Comparison of ENCODE assay signal across 29 cellular contexts in the genomic region with DNA sequence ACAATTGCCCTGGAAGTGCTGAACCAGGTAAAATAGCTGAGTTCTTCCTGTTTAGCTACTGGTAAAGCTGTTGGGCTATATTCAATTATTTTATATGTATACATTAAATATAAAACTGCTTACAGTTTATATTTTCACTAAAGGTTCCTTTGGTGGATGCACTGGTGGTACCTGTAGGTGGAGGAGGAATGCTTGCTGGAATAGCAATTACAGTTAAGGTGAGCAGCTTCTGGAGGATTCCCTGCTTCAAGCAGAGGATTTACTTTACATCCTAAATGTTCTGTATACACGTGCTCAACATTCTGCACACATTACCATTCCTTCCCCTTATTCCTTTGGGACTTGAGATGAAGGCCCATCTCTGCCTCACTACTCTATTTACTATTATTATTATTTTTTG.
"Had no signal": no experiment of that assay in that cellular context is flagged by ENCODE, and none has a peak within 500 bp of the region (broad histone marks: within the 10 kb centered on the region; RNA-seq: fewer than 3 reads in every experiment).

No MANE protein-coding gene starts in this region.

- H3K4me1 Mint-ChIP-seq: stimulated activated effector memory CD8-positive, alpha-beta T cell treated with anti-CD3 and anti-CD28 coated beads, Interleukin-12 subunit alpha, Interleukin-12 subunit beta, amount 100 ng/mL, for 72 hours; stimulated activated naive CD8-positive, alpha-beta T cell treated with anti-CD3 and anti-CD28 coated beads, Interleukin-15, amount 100 ng/mL, for 72 hours had no signal

- H3K4me1 ChIP-seq: stomach, suprapubic skin, testis, thyroid gland, tibial artery, tibial nerve, transverse colon, upper lobe of left lung, upper lobe of right lung, uterus, vagina had no signal

- DNase-seq: stimulated activated CD4-positive, alpha-beta T cell treated with anti-CD3 and anti-CD28 coated beads, Interleukin-2, amount 100 ng/mL, for 48 hours; stimulated activated CD4-positive, alpha-beta T cell treated with anti-CD3 and anti-CD28 coated beads, Interleukin-4, amount 100 ng/mL, for 1 hour; stimulated activated CD4-positive, alpha-beta T cell treated with anti-CD3 and anti-CD28 coated beads, Interleukin-4, amount 100 ng/mL, for 24 hours; stimulated activated CD4-positive, alpha-beta T cell treated with anti-CD3 and anti-CD28 coated beads, Interleukin-4, amount 100 ng/mL, for 4 hours; stimulated activated CD8-positive, alpha-beta memory T cell treated with anti-CD3 and anti-CD28 coated beads, Interleukin-4, amount 100 ng/mL, for 48 hours; stimulated activated naive B cell treated with anti-CD40 and anti-IgM and Interleukin-4, amounts not matched to agents 10 μg/mL and 1 μg/mL and 100 μg/mL, for 72 hours; stimulated activated naive CD4-positive, alpha-beta T cell; stimulated activated naive CD4-positive, alpha-beta T cell treated with Interleukin-2 at 50 U/mL for 16 hours; stimulated activated naive CD8-positive, alpha-beta T cell treated with anti-CD3 and anti-CD28 coated beads, Interleukin-15, amount 100 ng/mL, for 72 hours; stimulated activated naive CD8-positive, alpha-beta T cell treated with anti-CD3 and anti-CD28 coated beads, Interleukin-15, Interleukin-2, amounts not matched to agents 100 U/mL and 50 U/mL, for 24 hours; stomach; substantia nigra; testis; thyroid gland; tibial artery; transverse colon; trophoblast cell; upper lobe of left lung; upper lobe of right lung; uterus had no signal

- H3K27ac Mint-ChIP-seq: stimulated activated effector memory CD8-positive, alpha-beta T cell treated with anti-CD3 and anti-CD28 coated beads, Interleukin-12 subunit alpha, Interleukin-12 subunit beta, amount 100 ng/mL, for 72 hours; stimulated activated memory B cell treated with anti-CD40 and anti-IgM and Interleukin-4, amounts not matched to agents 10 μg/mL and 1 μg/mL and 100 μg/mL, for 72 hours; stimulated activated naive B cell treated with anti-CD40 and anti-IgM and Interleukin-4, amounts not matched to agents 10 μg/mL and 1 μg/mL and 100 μg/mL, for 72 hours; stimulated activated naive CD8-positive, alpha-beta T cell treated with anti-CD3 and anti-CD28 coated beads, Interleukin-15, amount 100 ng/mL, for 72 hours; stimulated activated naive CD8-positive, alpha-beta T cell treated with anti-CD3 and anti-CD28 coated beads, Interleukin-15, Interleukin-2, amounts not matched to agents 100 ng/mL and 50 ng/mL, for 24 hours; type B pancreatic cell had no signal

- H3K27me3 ChIP-seq: stomach, suprapubic skin, testis, thyroid gland, tibial artery, tibial nerve, transverse colon, upper lobe of left lung, upper lobe of right lung, uterus, vagina had no signal

- H3K27me3 Mint-ChIP-seq: stimulated activated memory B cell treated with anti-CD40 and anti-IgM and Interleukin-4, amounts not matched to agents 10 μg/mL and 1 μg/mL and 100 μg/mL, for 72 hours; stimulated activated naive B cell treated with anti-CD40 and anti-IgM and Interleukin-4, amounts not matched to agents 10 μg/mL and 1 μg/mL and 100 μg/mL, for 72 hours; stimulated activated naive CD8-positive, alpha-beta T cell treated with anti-CD3 and anti-CD28 coated beads, Interleukin-15, amount 100 ng/mL, for 72 hours; stimulated activated naive CD8-positive, alpha-beta T cell treated with anti-CD3 and anti-CD28 coated beads, Interleukin-15, Interleukin-2, amounts not matched to agents 100 ng/mL and 50 ng/mL, for 24 hours; type B pancreatic cell had no signal

- ATAC-seq: stimulated activated effector memory CD8-positive, alpha-beta T cell treated with anti-CD3 and anti-CD28 coated beads, Interleukin-12 subunit alpha, Interleukin-12 subunit beta, amount 100 ng/mL, for 72 hours; stimulated activated memory B cell treated with anti-CD40 and anti-IgM and Interleukin-4, amounts not matched to agents 10 μg/mL and 1 μg/mL and 100 μg/mL, for 72 hours; stimulated activated naive B cell treated with anti-CD40 and anti-IgM and Interleukin-4, amounts not matched to agents 10 μg/mL and 1 μg/mL and 100 μg/mL, for 72 hours; stimulated activated naive CD8-positive, alpha-beta T cell treated with anti-CD3 and anti-CD28 coated beads, Interleukin-15, amount 100 ng/mL, for 72 hours; stimulated activated naive CD8-positive, alpha-beta T cell treated with anti-CD3 and anti-CD28 coated beads, Interleukin-15, Interleukin-2, amounts not matched to agents 100 U/mL and 50 U/mL, for 24 hours; upper lobe of right lung had no signal

- H3K4me3 ChIP-seq: stomach, suprapubic skin, testis, thoracic aorta, thyroid gland, tibial artery, tibial nerve, transverse colon, upper lobe of left lung, upper lobe of right lung, uterus, vagina had no signal

- H3K4me3 Mint-ChIP-seq: stimulated activated effector memory CD8-positive, alpha-beta T cell treated with anti-CD3 and anti-CD28 coated beads, Interleukin-12 subunit alpha, Interleukin-12 subunit beta, amount 100 ng/mL, for 72 hours; stimulated activated memory B cell treated with anti-CD40 and anti-IgM and Interleukin-4, amounts not matched to agents 10 μg/mL and 1 μg/mL and 100 μg/mL, for 72 hours; stimulated activated naive B cell treated with anti-CD40 and anti-IgM and Interleukin-4, amounts not matched to agents 10 μg/mL and 1 μg/mL and 100 μg/mL, for 72 hours; stimulated activated naive CD8-positive, alpha-beta T cell treated with anti-CD3 and anti-CD28 coated beads, Interleukin-15, amount 100 ng/mL, for 72 hours; stimulated activated naive CD8-positive, alpha-beta T cell treated with anti-CD3 and anti-CD28 coated beads, Interleukin-15, Interleukin-2, amounts not matched to agents 100 ng/mL and 50 ng/mL, for 24 hours; type B pancreatic cell had no signal

- H3K9me3 ChIP-seq: stomach, suprapubic skin, testis, thoracic aorta, thyroid gland, tibial artery, tibial nerve, transverse colon, upper lobe of left lung, upper lobe of right lung, uterus, vagina had no signal

- H3K9me3 Mint-ChIP-seq: stimulated activated effector memory CD8-positive, alpha-beta T cell treated with anti-CD3 and anti-CD28 coated beads, Interleukin-12 subunit alpha, Interleukin-12 subunit beta, amount 100 ng/mL, for 72 hours; stimulated activated memory B cell treated with anti-CD40 and anti-IgM and Interleukin-4, amounts not matched to agents 10 μg/mL and 1 μg/mL and 100 μg/mL, for 72 hours; stimulated activated naive B cell treated with anti-CD40 and anti-IgM and Interleukin-4, amounts not matched to agents 10 μg/mL and 1 μg/mL and 100 μg/mL, for 72 hours; stimulated activated naive CD8-positive, alpha-beta T cell treated with anti-CD3 and anti-CD28 coated beads, Interleukin-15, amount 100 ng/mL, for 72 hours; stimulated activated naive CD8-positive, alpha-beta T cell treated with anti-CD3 and anti-CD28 coated beads, Interleukin-15, Interleukin-2, amounts not matched to agents 100 ng/mL and 50 ng/mL, for 24 hours; type B pancreatic cell had no signal

- H3K27ac ChIP-seq: stomach, suprapubic skin, testis, thoracic aorta, thyroid gland, tibial artery, tibial nerve, transverse colon, upper lobe of left lung, upper lobe of right lung, uterus, vagina had no signal

- H3K36me3 ChIP-seq: uterus had no signal

- FAIRE-seq: urothelium cell line had no signal
